Comparison of ENCODE assay signal across 25 cellular contexts in genomic region chrX:13694359-13694758, GRCh38. TPM values are rescaled to one million over a fixed set of nuclear protein-coding genes. Genes with fewer than 3 reads are reported as not detected.
DNase-seq lines count a peak whose midpoint lies in the region; ATAC-seq, FAIRE-seq and TF ChIP-seq lines count a peak whose summit lies in the region.
"Had no signal": no experiment of that assay in that cellular context is flagged by ENCODE, and none has a peak within 500 bp of the region (broad histone marks: within the 10 kb centered on the region; RNA-seq: fewer than 3 reads in every experiment).

No MANE protein-coding gene starts in this region.

- no peak overlapping the region for H3K4me2 ChIP-seq in K562 (ENCODE audit: insufficient read depth, low read length)

- no peaks in the 10 kb centered on the region for H3K36me3 Mint-ChIP-seq in natural killer cell

- intact Hi-C loops in A673 (cut with micrococcal nuclease; ENCODE audit: unreplicated experiment) (no loop called here), K562 (cut with micrococcal nuclease) (no loop called here), natural killer cell (cut with micrococcal nuclease) (loop anchor here (10.0 kb wide), 2 partner anchors 610 to 740 kb away; no protein-coding TSS in a partner anchor), kidney (cut with DNase I) (no loop called here)

- TF ChIP-seq POLR2A in K562 (conservative IDR thresholded peaks at IDR 0.05): no peak

- H3K9ac ChIP-seq in K562 (ENCODE audit: insufficient read depth in 1 of 2, low read depth in 2 of 2, low read length in 2 of 2): no peak overlapping the region
- no peak overlapping the region for H3K9ac ChIP-seq in kidney (ENCODE audit: low read length in 2 of 2)

- ATAC-seq in K562 (no peak), natural killer cell (no peak)
- ATAC-seq: naive thymus-derived CD4-positive, alpha-beta T cell had no signal

- H3K79me2 ChIP-seq in K562 (ENCODE audit: control insufficient read depth, insufficient read depth, low read length): peaks cover 95% of the 10 kb centered on the region

- POLR2A ChIA-PET in A673 (lab: Charles Lee; ENCODE audit: low non-redundant PET): no interaction called here
- POLR2A ChIA-PET in HEK293 (lab: Yijun Ruan, JAX): interaction anchor here (0.7 to 6.8 kb wide), 5 partner anchors 25 to 41 kb away, joined by 3 to 46 read pairs (median 6); partner anchors contain the start of genes OFD1, TCEANC and TRAPPC2
- POLR2A ChIA-PET in K562 (lab: Yijun Ruan, JAX): interaction anchor here (0.8 kb wide), 1 partner anchor 334 kb away, joined by 4 read pairs; no protein-coding TSS in a partner anchor
- POLR2A ChIA-PET in GM10248 (lab: Yijun Ruan, JAX): no interaction called here

- H3K4me3 ChIP-seq in A673 (ENCODE audit: low read depth, low read length, poor library complexity, severe bottlenecking) (no peak overlapping the region), HEK293 (ENCODE audit: low read depth, low read length) (no peak overlapping the region), K562 (no peak overlapping the region), kidney (ENCODE audit: low read length in 2 of 2) (no peak overlapping the region)
- H3K4me3 ChIP-seq: tibial artery had no signal

- H2AFZ ChIP-seq in K562 (ENCODE audit: low read depth, low read length): no peak overlapping the region

- peaks cover 54% of the 10 kb centered on the region for H3K4me1 ChIP-seq in A673 (ENCODE audit: insufficient read depth, low read length, poor library complexity, severe bottlenecking)
- H3K4me1 ChIP-seq in HEK293 (ENCODE audit: control insufficient read depth, insufficient read depth, low read length): peaks cover 41% of the 10 kb centered on the region
- H3K4me1 ChIP-seq in K562 (replicated peaks in 1 of 2; ENCODE audit: control insufficient read depth in 2 of 2, insufficient read depth in 2 of 2, low read length in 2 of 2): peaks cover 8 to 57% of the 10 kb centered on the region in 2 experiments
- peaks cover 11 to 18% of the 10 kb centered on the region in 2 donors for H3K4me1 ChIP-seq in kidney (ENCODE audit: control insufficient read depth in 1 of 2, insufficient read depth in 1 of 2, low read depth in 1 of 2, low read length in 2 of 2)

- H3K27ac ChIP-seq in A673 (ENCODE audit: low read depth, low read length, poor library complexity, severe bottlenecking) (no peak overlapping the region), HEK293 (ENCODE audit: extremely low read depth, low read depth, low read length) (no peak overlapping the region), K562 (ENCODE audit: extremely low read depth, low read depth, low read length) (no peak overlapping the region), kidney (ENCODE audit: low read depth in 2 of 2, low read length in 2 of 2) (no peak overlapping the region)
- H3K27ac ChIP-seq: tibial artery had no signal

- TF ChIP-seq EP300 in K562 (IDR thresholded peaks at IDR 0.05; ENCODE audit: low read length): no peak

- TF ChIP-seq CTCF in A673 (conservative IDR thresholded peaks at IDR 0.05; ENCODE audit: low read depth, low read length) (no peak), HEK293 (tag by site-specific recombination; IDR thresholded peaks at IDR 0.05) (no peak), K562 (IDR thresholded peaks at IDR 0.05 in 2 of 3, conservative IDR thresholded peaks at IDR 0.05 in 1 of 3; ENCODE audit: insufficient read depth in 2 of 3, low read depth in 1 of 3, low read length in 3 of 3) (no peak), natural killer cell (IDR thresholded peaks at IDR 0.05) (no peak), kidney (IDR thresholded peaks at IDR 0.05; ENCODE audit: borderline replicate concordance, extremely low read depth, insufficient read depth) (no peak), GM10248 (IDR thresholded peaks at IDR 0.05; ENCODE audit: control extremely low read depth, extremely low read depth, low read depth, missing control alignments) (no peak)

- H3K4me3 Mint-ChIP-seq in natural killer cell: no peak overlapping the region
- H3K4me3 Mint-ChIP-seq: T-helper 2 cell treated with Interferon-gamma antibody and Interleukin-4, amounts not matched to agents 5 μg/mL and 100 μg/mL, for 36 hours had no signal

- peaks cover 71 to 72% of the 10 kb centered on the region in 2 donors for H3K4me1 Mint-ChIP-seq in natural killer cell

- H3K36me3 ChIP-seq in A673 (ENCODE audit: insufficient read depth, low read length, poor library complexity, severe bottlenecking): no peaks in the 10 kb centered on the region
- H3K36me3 ChIP-seq in HEK293 (ENCODE audit: control insufficient read depth in 2 of 2, insufficient read depth in 1 of 2, low read length in 2 of 2): no peaks in the 10 kb centered on the region
- peaks cover 12% of the 10 kb centered on the region; the same call in 1 of the 3 replicates for H3K36me3 ChIP-seq in K562 (ENCODE audit: control insufficient read depth, insufficient read depth, low read length)
- H3K36me3 ChIP-seq in kidney (ENCODE audit: control insufficient read depth in 1 of 2, insufficient read depth in 2 of 2, low read length in 2 of 2): no peaks in the 10 kb centered on the region
- H3K36me3 ChIP-seq: ascending aorta, tibial artery had no signal

- BruUV-seq in A673 (replicated peaks; lab: Mats Ljungman, UMichigan) (no TSS peak), K562 (replicated peaks; lab: Mats Ljungman, UMichigan) (no TSS peak)

- no peaks in the 10 kb centered on the region for H3K9me3 Mint-ChIP-seq in natural killer cell
- H3K9me3 Mint-ChIP-seq: CD4-positive, alpha-beta memory T cell; naive thymus-derived CD4-positive, alpha-beta T cell; T-helper 2 cell treated with Interferon-gamma antibody and Interleukin-4, amounts not matched to agents 5 μg/mL and 100 μg/mL, for 36 hours had no signal

- peak overlapping the region; percentile 86 to 88 for H3K27ac Mint-ChIP-seq in natural killer cell
- H3K27ac Mint-ChIP-seq: T-helper 2 cell treated with Interferon-gamma antibody and Interleukin-4, amounts not matched to agents 5 μg/mL and 100 μg/mL, for 36 hours had no signal

- CTCF ChIA-PET in A673 (lab: Charles Lee): no interaction called here
- CTCF ChIA-PET in HEK293 (lab: Yijun Ruan, JAX): interaction anchor here (1.4 to 1.7 kb wide), 3 partner anchors 40 to 187 kb away, joined by 3 to 5 read pairs (median 4); partner anchors contain the start of genes OFD1 and TRAPPC2
- CTCF ChIA-PET in K562 (lab: Yijun Ruan, JAX; ENCODE audit: low intra/inter-chr PET ratio): no interaction called here
- CTCF ChIA-PET in GM10248 (lab: Yijun Ruan, JAX): interaction anchor here (1.7 kb wide), 1 partner anchor 743 kb away, joined by 4 read pairs; no protein-coding TSS in a partner anchor

- H3K9me3 ChIP-seq in A673 (ENCODE audit: low read depth, low read length, poor library complexity, severe bottlenecking) (no peaks in the 10 kb centered on the region), HEK293 (ENCODE audit: control insufficient read depth, insufficient read depth, low read depth, low read length) (no peaks in the 10 kb centered on the region), K562 (replicated peaks; ENCODE audit: control insufficient read depth, insufficient read depth, low read depth, low read length) (no peaks in the 10 kb centered on the region), kidney (ENCODE audit: control insufficient read depth in 1 of 2, low read length in 2 of 2) (no peaks in the 10 kb centered on the region)
- H3K9me3 ChIP-seq: ascending aorta, tibial artery had no signal

- H3K27me3 Mint-ChIP-seq in natural killer cell (ENCODE audit: low read depth in 2 of 2): no peaks in the 10 kb centered on the region
- H3K27me3 Mint-ChIP-seq: CD4-positive, alpha-beta memory T cell; naive thymus-derived CD4-positive, alpha-beta T cell had no signal

- in situ Hi-C loops in K562 (cut with MboI): no loop called here

- DNase-seq in A673 (ENCODE audit: low spot score) (peak; percentile 57), K562 (ENCODE audit: extremely low read depth in 1 of 4, low spot score in 3 of 4) (no peak), natural killer cell (no peak), HuH-7.5 (ENCODE audit: low spot score) (no peak), kidney (no peak), GM10248 (ENCODE audit: extremely low spot score) (no peak), D341Med (ENCODE audit: low spot score) (no peak)
- DNase-seq: ACHN; activated gamma-delta T cell treated with Interleukin-2 at 50 U/mL for 16 hours; CD4-positive, alpha-beta memory T cell; cortex of kidney; DMS79 treated with DMSO at 0.1 percent for 48 hours; erythroblast; glutamatergic neuron; MV-4-11; naive thymus-derived CD4-positive, alpha-beta T cell; NCI-H2081; NCI-H524; OCI-M1; posterior cingulate gyrus; SIG-M5; tibial artery had no signal

- FAIRE-seq in K562 (lab: Jason Lieb, UNC) (no peak), kidney (lab: Jason Lieb, UNC) (no peak)

- TF ChIP-seq RAD21 in K562 (CRISPR knock-in tag; conservative IDR thresholded peaks at IDR 0.05 in 1 of 2, IDR thresholded peaks at IDR 0.05 in 1 of 2): no peak

- H3K27me3 ChIP-seq in A673 (replicated peaks; ENCODE audit: insufficient read depth, low read depth, low read length, poor library complexity): no peaks in the 10 kb centered on the region
- H3K27me3 ChIP-seq in K562 (ENCODE audit: control insufficient read depth in 2 of 2, insufficient read depth in 2 of 2, low read length in 2 of 2): no peaks in the 10 kb centered on the region
- H3K27me3 ChIP-seq: ascending aorta, tibial artery had no signal

- 75% methylated on average over 2 of the region's 2 CpGs for WGBS in K562 (ENCODE audit: insufficient coverage, low coverage, missing lambda C conversion rate)

- H3K9me1 ChIP-seq in K562 (ENCODE audit: control insufficient read depth, insufficient read depth, low read length): no peaks in the 10 kb centered on the region

- peaks cover 27% of the 10 kb centered on the region; the same call in 1 of the 2 replicates for H4K20me1 ChIP-seq in K562 (replicated peaks; ENCODE audit: control insufficient read depth, insufficient read depth, low read length)

RNA-seq across cellular contexts. Expression of gene RAB9A, which starts 5.4 kb away (rescaled TPM):
- total RNA-seq in A673 (2021) (24.8 and 25.8 TPM in 2 replicates), K562 (2014; rRNA removed) (13.5 and 17.3 TPM in 2 replicates), K562 (2014; rRNA removed; fragmentation: Illumina TruSeq; extraction: Trizol) (19.0 and 19.7 TPM in 2 replicates), K562 (2015; rRNA removed; fragmentation: Illumina TruSeq; extraction: Trizol) (17.7 and 18.4 TPM in 2 replicates), K562 (2021) (17.8 and 18.3 TPM in 2 replicates), natural killer cell (10 to 100 TPM; 27.0 to 36.9 (median 32.9) TPM), kidney (33.7 TPM)
- total RNA-seq in K562 (2011; cell fraction: chromatin; rRNA removed; ENCODE audit: low replicate concordance): 5.0 and 12.8 TPM in 2 replicates
- total RNA-seq in K562 (2011; cell fraction: nucleolus; rRNA removed): 2.5 and 5.3 TPM in 2 replicates
- 6.5 and 10.2 TPM in 2 replicates for total RNA-seq in K562 (2011; cell fraction: nucleoplasm; rRNA removed)
- polyA plus RNA-seq in K562 (2011; rRNA removed) (13.5 and 16.1 TPM in 2 replicates), K562 (2014; fragmentation: Illumina TruSeq; extraction: Trizol) (17.6 and 20.5 TPM in 2 replicates), K562 (2014; fragmentation: Nextera tagmentation; extraction: Ambion mirVana) (10 to 100 TPM; 14.8 to 15.5 TPM), K562 (2014; rRNA removed) (19.2 and 20.8 TPM in 2 replicates), kidney (ENCODE audit: insufficient read depth, low read depth, low replicate concordance) (31.1 TPM)
- polyA plus RNA-seq in K562 (2011; cell fraction: cytosol; rRNA removed): 6.9 and 12.9 TPM in 2 replicates
- 5.0 and 8.8 TPM in 2 replicates for polyA plus RNA-seq in K562 (2011; cell fraction: nucleus; rRNA removed)
- polyA plus RNA-seq in K562 (2012): 13.8 and 15.4 TPM in 2 replicates
- 12.5 and 18.7 TPM in 2 replicates for polyA minus RNA-seq in K562 (2011; rRNA and poly(A)+ RNA removed)
- polyA minus RNA-seq in K562 (2011; cell fraction: cytosol; rRNA and poly(A)+ RNA removed): 3.2 and 5.9 TPM in 2 replicates
- polyA minus RNA-seq in K562 (2011; cell fraction: nucleus; rRNA and poly(A)+ RNA removed): 2.8 and 3.9 TPM in 2 replicates

RNA-seq across cellular contexts. Expression of gene TRAPPC2, which starts 40.1 kb away (rescaled TPM):
- 18.3 and 19.5 TPM in 2 replicates for total RNA-seq in A673 (2021)
- 34.3 and 60.2 TPM in 2 replicates for total RNA-seq in K562 (2011; cell fraction: chromatin; rRNA removed; ENCODE audit: low replicate concordance)
- 23.8 and 24.1 TPM in 2 replicates for total RNA-seq in K562 (2011; cell fraction: nucleolus; rRNA removed)
- total RNA-seq in K562 (2011; cell fraction: nucleoplasm; rRNA removed): 38.8 and 60.5 TPM in 2 replicates
- total RNA-seq in K562 (2014; rRNA removed): 10.3 and 15.3 TPM in 2 replicates
- 26.1 and 31.1 TPM in 2 replicates for total RNA-seq in K562 (2014; rRNA removed; fragmentation: Illumina TruSeq; extraction: Trizol)
- 20.0 and 20.6 TPM in 2 replicates for total RNA-seq in K562 (2015; rRNA removed; fragmentation: Illumina TruSeq; extraction: Trizol)
- 15.6 and 18.6 TPM in 2 replicates for total RNA-seq in K562 (2021)
- 20.5 and 21.8 TPM in 2 replicates for polyA plus RNA-seq in K562 (2011; rRNA removed)
- polyA plus RNA-seq in K562 (2011; cell fraction: cytosol; rRNA removed): 6.1 and 14.6 TPM in 2 replicates
- 17.4 and 17.5 TPM in 2 replicates for polyA plus RNA-seq in K562 (2011; cell fraction: nucleus; rRNA removed)
- 12.5 and 13.6 TPM in 2 replicates for polyA plus RNA-seq in K562 (2012)
- 13.1 and 13.7 TPM in 2 replicates for polyA plus RNA-seq in K562 (2014; fragmentation: Illumina TruSeq; extraction: Trizol)
- polyA plus RNA-seq in K562 (2014; fragmentation: Nextera tagmentation; extraction: Ambion mirVana): 10 to 100 TPM; 18.0 to 30.6 TPM
- polyA plus RNA-seq in K562 (2014; rRNA removed): 15.8 and 15.9 TPM in 2 replicates
- 13.3 and 17.2 TPM in 2 replicates for polyA minus RNA-seq in K562 (2011; rRNA and poly(A)+ RNA removed)
- polyA minus RNA-seq in K562 (2011; cell fraction: cytosol; rRNA and poly(A)+ RNA removed): 13.4 and 14.0 TPM in 2 replicates
- polyA minus RNA-seq in K562 (2011; cell fraction: nucleus; rRNA and poly(A)+ RNA removed): 9.6 and 18.8 TPM in 2 replicates
- total RNA-seq in natural killer cell: 10 to 100 TPM; 24.2 to 63.3 (median 42.4) TPM
- total RNA-seq in kidney: 21.0 TPM
- 9.0 TPM for polyA plus RNA-seq in kidney (ENCODE audit: insufficient read depth, low read depth, low replicate concordance)

RNA-seq across cellular contexts. Expression of gene OFD1, which starts 40.2 kb away (rescaled TPM):
- total RNA-seq in A673 (2021) (25.8 and 28.6 TPM in 2 replicates), K562 (2014; rRNA removed) (20.9 and 24.7 TPM in 2 replicates), K562 (2014; rRNA removed; fragmentation: Illumina TruSeq; extraction: Trizol) (33.3 and 38.8 TPM in 2 replicates), K562 (2015; rRNA removed; fragmentation: Illumina TruSeq; extraction: Trizol) (31.3 and 33.9 TPM in 2 replicates), K562 (2021) (26.0 and 26.1 TPM in 2 replicates), natural killer cell (10 to 100 TPM; 62.8 to 77.6 (median 74.9) TPM), kidney (42.0 TPM)
- 29.4 and 85.0 TPM in 2 replicates for total RNA-seq in K562 (2011; cell fraction: chromatin; rRNA removed; ENCODE audit: low replicate concordance)
- total RNA-seq in K562 (2011; cell fraction: nucleolus; rRNA removed): 26.2 and 28.7 TPM in 2 replicates
- total RNA-seq in K562 (2011; cell fraction: nucleoplasm; rRNA removed): 27.1 and 29.2 TPM in 2 replicates
- polyA plus RNA-seq in K562 (2011; rRNA removed) (28.2 and 30.2 TPM in 2 replicates), K562 (2014; fragmentation: Illumina TruSeq; extraction: Trizol) (23.4 and 30.1 TPM in 2 replicates), K562 (2014; fragmentation: Nextera tagmentation; extraction: Ambion mirVana) (10 to 100 TPM; 22.0 to 49.1 TPM), K562 (2014; rRNA removed) (27.7 and 39.2 TPM in 2 replicates), kidney (ENCODE audit: insufficient read depth, low read depth, low replicate concordance) (20.6 TPM)
- 8.4 and 11.1 TPM in 2 replicates for polyA plus RNA-seq in K562 (2011; cell fraction: cytosol; rRNA removed)
- polyA plus RNA-seq in K562 (2011; cell fraction: nucleus; rRNA removed): 75.5 and 89.4 TPM in 2 replicates
- 20.2 and 23.8 TPM in 2 replicates for polyA plus RNA-seq in K562 (2012)
- 18.3 and 22.4 TPM in 2 replicates for polyA minus RNA-seq in K562 (2011; rRNA and poly(A)+ RNA removed)
- 6.8 and 8.9 TPM in 2 replicates for polyA minus RNA-seq in K562 (2011; cell fraction: cytosol; rRNA and poly(A)+ RNA removed)
- 45.1 and 70.2 TPM in 2 replicates for polyA minus RNA-seq in K562 (2011; cell fraction: nucleus; rRNA and poly(A)+ RNA removed)

RNA-seq across cellular contexts. Expression of gene TCEANC, which starts 41.4 kb away (rescaled TPM):
- total RNA-seq in A673 (2021) (3.1 and 3.9 TPM in 2 replicates), K562 (2014; rRNA removed) (0.98 and 1.2 TPM in 2 replicates), K562 (2014; rRNA removed; fragmentation: Illumina TruSeq; extraction: Trizol) (2.2 and 2.4 TPM in 2 replicates), K562 (2015; rRNA removed; fragmentation: Illumina TruSeq; extraction: Trizol) (2.0 and 2.2 TPM in 2 replicates), K562 (2021) (1.5 and 1.9 TPM in 2 replicates), natural killer cell (10 to 100 TPM; 11.2 to 17.8 (median 13.4) TPM), kidney (5.3 TPM)
- total RNA-seq in K562 (2011; cell fraction: chromatin; rRNA removed; ENCODE audit: low replicate concordance): 3.6 and 6.2 TPM in 2 replicates
- 2.2 and 2.9 TPM in 2 replicates for total RNA-seq in K562 (2011; cell fraction: nucleolus; rRNA removed)
- 3.7 and 5.6 TPM in 2 replicates for total RNA-seq in K562 (2011; cell fraction: nucleoplasm; rRNA removed)
- polyA plus RNA-seq in K562 (2011; rRNA removed) (2.5 and 2.8 TPM in 2 replicates), K562 (2014; fragmentation: Illumina TruSeq; extraction: Trizol) (1.7 and 2.0 TPM in 2 replicates), K562 (2014; fragmentation: Nextera tagmentation; extraction: Ambion mirVana) (1 to 10 TPM; 2.0 to 2.3 TPM), K562 (2014; rRNA removed) (1.6 and 1.7 TPM in 2 replicates), kidney (ENCODE audit: insufficient read depth, low read depth, low replicate concordance) (2.6 TPM)
- polyA plus RNA-seq in K562 (2011; cell fraction: cytosol; rRNA removed): 0.48 and 0.88 TPM in 2 replicates
- polyA plus RNA-seq in K562 (2011; cell fraction: nucleus; rRNA removed): 1.5 and 3.1 TPM in 2 replicates
- polyA plus RNA-seq in K562 (2012): 0.91 and 1.6 TPM in 2 replicates
- polyA minus RNA-seq in K562 (2011; rRNA and poly(A)+ RNA removed): 3.5 and 7.0 TPM in 2 replicates
- polyA minus RNA-seq in K562 (2011; cell fraction: cytosol; rRNA and poly(A)+ RNA removed): 0.91 and 1.0 TPM in 2 replicates
- 0.94 and 4.8 TPM in 2 replicates for polyA minus RNA-seq in K562 (2011; cell fraction: nucleus; rRNA and poly(A)+ RNA removed)

Comparison
In these comparisons a context has a peak if more than half of its experiments do, and no peak if none do; other contexts are left out.
1. CTCF ChIA-PET loops: an anchor here in HEK293 (1.4 to 1.7 kb wide) and GM10248 (1.7 kb wide); none called in A673 and K562.
2. POLR2A ChIA-PET loops: an anchor here in HEK293 (0.7 to 6.8 kb wide) and K562 (0.8 kb wide); none called in A673 and GM10248.